Comparison of ENCODE assay signal across 18 cellular contexts in genomic region chr1:200887772-200888348, GRCh38. TPM values are rescaled to one million over a fixed set of nuclear protein-coding genes. Genes with fewer than 3 reads are reported as not detected.
DNase-seq lines count a peak whose midpoint lies in the region; ATAC-seq and TF ChIP-seq lines count a peak whose summit lies in the region.
"Had no signal": no experiment of that assay in that cellular context is flagged by ENCODE, and none has a peak within 500 bp of the region (broad histone marks: within the 10 kb centered on the region; RNA-seq: fewer than 3 reads in every experiment).

No MANE protein-coding gene starts in this region.

- peaks cover 26 to 35% (median 32%) of the 10 kb centered on the region in 11 experiments for H3K27me3 ChIP-seq in BLaER1 treated with 17β-estradiol and CSF1 and Interleukin-3, amounts not matched to agents 10 nM and 100 nM
- H3K27me3 ChIP-seq in ascending aorta, result no peaks in the 10 kb centered on the region

- peak in 1 of 2 donors; percentile 57 for ATAC-seq in naive thymus-derived CD8-positive, alpha-beta T cell
- ATAC-seq in HG03097 (IDR thresholded peaks at IDR 0.05; ENCODE audit: low FRiP score, unreplicated experiment), result no peak
- no peak for ATAC-seq in GM19467 (IDR thresholded peaks at IDR 0.05; ENCODE audit: unreplicated experiment)
- ATAC-seq: gastroesophageal sphincter had no signal

- H3K27ac ChIP-seq in BLaER1 treated with 17β-estradiol and CSF1 and Interleukin-3, amounts not matched to agents 10 nM and 100 nM, result peak overlapping the region in 9 of 11 experiments; percentile 38 to 91 (median 82); a peak in 18 of 22 replicates
- H3K27ac ChIP-seq in ascending aorta, result no peak overlapping the region
- H3K27ac ChIP-seq: adrenal gland, C4-2B, gastroesophageal sphincter, prostate gland had no signal

- H3K27me3 Mint-ChIP-seq in activated CD4-positive, alpha-beta memory T cell treated with anti-CD3 and anti-CD28 coated beads for 36 hours, result peaks cover 24% of the 10 kb centered on the region
- peaks cover 8 to 17% (median 14%) of the 10 kb centered on the region in 5 donors for H3K27me3 Mint-ChIP-seq in naive thymus-derived CD8-positive, alpha-beta T cell

- intact Hi-C loops in activated CD4-positive, alpha-beta memory T cell treated with anti-CD3 and anti-CD28 coated beads for 36 hours (cut with micrococcal nuclease), result loop anchor here (1.0 to 5.0 kb wide), 5 partner anchors 10 to 263 kb away; partner anchors contain the start of gene KIF21B
- intact Hi-C loops in ascending aorta (cut with DNase I), result no loop called here

- peak overlapping the region; percentile 35 for H3K4me3 Mint-ChIP-seq in activated CD4-positive, alpha-beta memory T cell treated with anti-CD3 and anti-CD28 coated beads for 36 hours
- peak overlapping the region in 8 of 10 donors; percentile 32 to 78 (median 56) for H3K4me3 Mint-ChIP-seq in naive thymus-derived CD8-positive, alpha-beta T cell
- H3K4me3 Mint-ChIP-seq: type B pancreatic cell had no signal

- H3K4me1 ChIP-seq in BLaER1 treated with 17β-estradiol and CSF1 and Interleukin-3, amounts not matched to agents 10 nM and 100 nM, result peaks cover 56 to 84% (median 74%) of the 10 kb centered on the region in 10 experiments
- peaks cover 0 to 7% of the 10 kb centered on the region in 2 donors for H3K4me1 ChIP-seq in ascending aorta
- H3K4me1 ChIP-seq: prostate gland had no signal

- TF ChIP-seq CTCF in GM12864 (IDR thresholded peaks at IDR 0.05; ENCODE audit: low read depth, low read length, missing control alignments) (no peak), ascending aorta (IDR thresholded peaks at IDR 0.05) (no peak)

- peak overlapping the region; percentile 85 to 98 (median 91) for H3K4me2 ChIP-seq in BLaER1 treated with 17β-estradiol and CSF1 and Interleukin-3, amounts not matched to agents 10 nM and 100 nM

- H3K36me3 Mint-ChIP-seq in activated CD4-positive, alpha-beta memory T cell treated with anti-CD3 and anti-CD28 coated beads for 36 hours, result no peaks in the 10 kb centered on the region
- no peaks in the 10 kb centered on the region for H3K36me3 Mint-ChIP-seq in naive thymus-derived CD8-positive, alpha-beta T cell
- H3K36me3 Mint-ChIP-seq: type B pancreatic cell had no signal

- peak overlapping the region; percentile 16 for H3K27ac Mint-ChIP-seq in activated CD4-positive, alpha-beta memory T cell treated with anti-CD3 and anti-CD28 coated beads for 36 hours
- H3K27ac Mint-ChIP-seq in naive thymus-derived CD8-positive, alpha-beta T cell, result peak overlapping the region in 9 of 10 donors; percentile 11 to 89 (median 73)
- H3K27ac Mint-ChIP-seq: type B pancreatic cell had no signal

- peak overlapping the region in 9 of 11 experiments; percentile 6 to 77 (median 68); a peak in 16 of 22 replicates for H3K9ac ChIP-seq in BLaER1 treated with 17β-estradiol and CSF1 and Interleukin-3, amounts not matched to agents 10 nM and 100 nM

- DNase-seq in GM12864 (ENCODE audit: low read depth), result no peak
- DNase-seq in activated CD4-positive, alpha-beta memory T cell treated with anti-CD3 and anti-CD28 coated beads for 36 hours, result no peak
- no peak for DNase-seq in naive thymus-derived CD8-positive, alpha-beta T cell
- no peak for DNase-seq in ascending aorta (ENCODE audit: low spot score in 2 of 2)
- DNase-seq in KBM-7, result no peak
- DNase-seq: adrenal gland, cerebellar nuclear complex, NCI-H2081 treated with DMSO at 0.1 percent for 48 hours, Right ventricle myocardium superior had no signal

- H3K9me3 Mint-ChIP-seq in activated CD4-positive, alpha-beta memory T cell treated with anti-CD3 and anti-CD28 coated beads for 36 hours, result no peaks in the 10 kb centered on the region
- H3K9me3 Mint-ChIP-seq in naive thymus-derived CD8-positive, alpha-beta T cell, result no peaks in the 10 kb centered on the region
- H3K9me3 Mint-ChIP-seq: type B pancreatic cell had no signal

- H3K36me3 ChIP-seq in BLaER1 treated with 17β-estradiol and CSF1 and Interleukin-3, amounts not matched to agents 10 nM and 100 nM, result no peaks in the 10 kb centered on the region
- H3K36me3 ChIP-seq in ascending aorta, result no peaks in the 10 kb centered on the region
- H3K36me3 ChIP-seq: adrenal gland, gastroesophageal sphincter, prostate gland had no signal

- POLR2A ChIA-PET in activated CD4-positive, alpha-beta memory T cell treated with anti-CD3 and anti-CD28 coated beads for 36 hours (lab: Charles Lee), result interaction anchor here (0.5 to 2.5 kb wide), 7 partner anchors 8 to 263 kb away, joined by 3 to 18 read pairs (median 6); partner anchors contain the start of gene GPR25
- POLR2A ChIA-PET in naive thymus-derived CD8-positive, alpha-beta T cell (lab: Charles Lee), result interaction anchor here (0.6 to 0.9 kb wide), 4 partner anchors 10 to 273 kb away, joined by 3 read pairs; no protein-coding TSS in a partner anchor

- CTCF ChIA-PET in activated CD4-positive, alpha-beta memory T cell treated with anti-CD3 and anti-CD28 coated beads for 36 hours (lab: Charles Lee), result interaction anchor here (0.7 to 3.8 kb wide), 7 partner anchors 10 to 329 kb away, joined by 3 to 18 read pairs (median 7); partner anchors contain the start of gene KIF14

- in situ Hi-C loops in KBM-7 (cut with MboI; ENCODE audit: low pct_unique_long_range_greater_than_20kb, low sequenced_read_pairs), result no loop called here

- no peaks in the 10 kb centered on the region for H4K20me1 ChIP-seq in BLaER1 treated with 17β-estradiol and CSF1 and Interleukin-3, amounts not matched to agents 10 nM and 100 nM

- H3K4me1 Mint-ChIP-seq in activated CD4-positive, alpha-beta memory T cell treated with anti-CD3 and anti-CD28 coated beads for 36 hours (ENCODE audit: low read depth), result peaks cover 63% of the 10 kb centered on the region
- H3K4me1 Mint-ChIP-seq in naive thymus-derived CD8-positive, alpha-beta T cell, result peaks cover 18 to 65% (median 54%) of the 10 kb centered on the region in 4 donors

- 0 out of 22 replicates have a peak, but pooled peaks cover 0 to 3% (median 0%) of the 10 kb centered on the region in 11 experiments for H3K9me3 ChIP-seq in BLaER1 treated with 17β-estradiol and CSF1 and Interleukin-3, amounts not matched to agents 10 nM and 100 nM (replicated peaks in 1 of 11)
- no peaks in the 10 kb centered on the region for H3K9me3 ChIP-seq in ascending aorta
- H3K9me3 ChIP-seq: adrenal gland, gastroesophageal sphincter, prostate gland had no signal

- H3K4me3 ChIP-seq in BLaER1 treated with 17β-estradiol and CSF1 and Interleukin-3, amounts not matched to agents 10 nM and 100 nM, result peak overlapping the region in 8 of 10 experiments; percentile 8 to 57 (median 46); a peak in 12 of 20 replicates
- peak overlapping the region; percentile 49 for H3K4me3 ChIP-seq in GM12864 (ENCODE audit: low read depth, low read length)
- H3K4me3 ChIP-seq in ascending aorta, result no peak overlapping the region
- H3K4me3 ChIP-seq: adrenal gland, gastroesophageal sphincter, prostate gland had no signal

RNA-seq across cellular contexts. Expression of gene INAVA, which starts 6.8 kb away (rescaled TPM):
- total RNA-seq in activated CD4-positive, alpha-beta memory T cell treated with anti-CD3 and anti-CD28 coated beads for 36 hours, result not detected
- not detected for total RNA-seq in naive thymus-derived CD8-positive, alpha-beta T cell
- polyA plus RNA-seq in naive thymus-derived CD8-positive, alpha-beta T cell, result not detected
- not detected for total RNA-seq in ascending aorta
- total RNA-seq: Right ventricle myocardium superior had no signal

RNA-seq across cellular contexts. Expression of gene GPR25, which starts 15.1 kb away (rescaled TPM):
- not detected for total RNA-seq in activated CD4-positive, alpha-beta memory T cell treated with anti-CD3 and anti-CD28 coated beads for 36 hours
- total RNA-seq in naive thymus-derived CD8-positive, alpha-beta T cell, result not detected
- under 1 TPM; 0.15 to 0.94 (median 0.30) TPM for polyA plus RNA-seq in naive thymus-derived CD8-positive, alpha-beta T cell
- not detected for total RNA-seq in ascending aorta
- total RNA-seq: gastroesophageal sphincter, M059J, mesenteric fat pad, Right ventricle myocardium superior had no signal
- polyA plus RNA-seq: adrenal gland had no signal

Comparison
In these comparisons a context has a peak if more than half of its experiments do, and no peak if none do; other contexts are left out.
1. H3K27ac ChIP-seq: peak in BLaER1 treated with 17β-estradiol and CSF1 and Interleukin-3, amounts not matched to agents 10 nM and 100 nM (9 of 11); none in ascending aorta (0 of 2).
2. H3K4me3 ChIP-seq: peak in BLaER1 treated with 17β-estradiol and CSF1 and Interleukin-3, amounts not matched to agents 10 nM and 100 nM (8 of 10) and GM12864 (single experiment); none in ascending aorta (0 of 2).